25 cellular contexts compared by ENCODE assay signal in genomic region chr2:25241452-25241851, GRCh38.
"Had no signal": no experiment of that assay in that cellular context is flagged by ENCODE, and none has a peak within 500 bp of the region (broad histone marks: within the 10 kb centered on the region; RNA-seq: fewer than 3 reads in every experiment).

No MANE protein-coding gene starts in this region.

- DNase-seq: effector memory CD4-positive, alpha-beta T cell; gastrocnemius medialis; glutamatergic neuron; immature natural killer cell; left cardiac atrium; left ventricle myocardium inferior; lower lobe of right lung; occipital lobe; retina; stimulated activated CD4-positive, alpha-beta T cell treated with anti-CD3 and anti-CD28 coated beads, Interleukin-2, amount 100 ng/mL, for 24 hours; stimulated activated CD4-positive, alpha-beta T cell treated with anti-CD3 and anti-CD28 coated beads, Interleukin-4, amount 100 ng/mL, for 4 hours; stimulated activated naive B cell treated with anti-CD40 and anti-IgM and Interleukin-4, amounts not matched to agents 10 μg/mL and 1 μg/mL and 100 μg/mL, for 72 hours; thyroid gland; uterus had no signal

- H3K36me3 ChIP-seq: neural progenitor cell, uterus had no signal

- H3K9me3 ChIP-seq: esophagus muscularis mucosa, gastrocnemius medialis, left ventricle myocardium inferior, lower lobe of right lung, prostate gland, suprapubic skin, thyroid gland, uterus had no signal

- ATAC-seq: gastrocnemius medialis; left cardiac atrium; lower lobe of right lung; natural killer cell treated with Interleukin-12 subunit alpha and Interleukin-12 subunit beta and Interleukin-15 and Interleukin-18, amount 100 ng/mL, for 72 hours; sciatic nerve; stimulated activated naive B cell treated with anti-CD40 and anti-IgM and Interleukin-4, amounts not matched to agents 10 μg/mL and 1 μg/mL and 100 μg/mL, for 72 hours had no signal

- H2AFZ ChIP-seq: neural progenitor cell, parathyroid adenoma had no signal

- H3K4me3 ChIP-seq: esophagus muscularis mucosa, gastrocnemius medialis, left ventricle myocardium inferior, lower lobe of right lung, neural progenitor cell, prostate gland, skin epidermis, suprapubic skin, thyroid gland, uterus had no signal

- FAIRE-seq: endometrium, keratinocyte had no signal

- H3K27me3 ChIP-seq: esophagus muscularis mucosa, gastrocnemius medialis, neural progenitor cell, suprapubic skin, thyroid gland, uterus had no signal

- H3K79me2 ChIP-seq: parathyroid adenoma had no signal

- H3K4me1 ChIP-seq: gastrocnemius medialis, lower lobe of right lung, neural progenitor cell, parathyroid adenoma, prostate gland, suprapubic skin, thyroid gland, uterus had no signal

- H3K27ac ChIP-seq: epithelial cell of prostate, esophagus muscularis mucosa, gastrocnemius medialis, left ventricle myocardium inferior, lower lobe of right lung, neural progenitor cell, parathyroid adenoma, prostate gland, skin epidermis, suprapubic skin, thyroid gland, uterus had no signal

- H3K4me2 ChIP-seq: neural progenitor cell had no signal
